1 cellular context compared by ENCODE assay signal in genomic region chr18:11981383-11981632, GRCh38.
TF ChIP-seq lines count a peak whose summit lies in the region.

Gene IMPA2 (plus strand): TSS chr18:11981507. CDS start chr18:11981670, 163 bp downstream.

TF ChIP-seq in HepG2, 621 proteins besides CTCF, POLR2A, EP300 and RAD21 (continued from another document):
- TF ChIP-seq, protein P1, sequence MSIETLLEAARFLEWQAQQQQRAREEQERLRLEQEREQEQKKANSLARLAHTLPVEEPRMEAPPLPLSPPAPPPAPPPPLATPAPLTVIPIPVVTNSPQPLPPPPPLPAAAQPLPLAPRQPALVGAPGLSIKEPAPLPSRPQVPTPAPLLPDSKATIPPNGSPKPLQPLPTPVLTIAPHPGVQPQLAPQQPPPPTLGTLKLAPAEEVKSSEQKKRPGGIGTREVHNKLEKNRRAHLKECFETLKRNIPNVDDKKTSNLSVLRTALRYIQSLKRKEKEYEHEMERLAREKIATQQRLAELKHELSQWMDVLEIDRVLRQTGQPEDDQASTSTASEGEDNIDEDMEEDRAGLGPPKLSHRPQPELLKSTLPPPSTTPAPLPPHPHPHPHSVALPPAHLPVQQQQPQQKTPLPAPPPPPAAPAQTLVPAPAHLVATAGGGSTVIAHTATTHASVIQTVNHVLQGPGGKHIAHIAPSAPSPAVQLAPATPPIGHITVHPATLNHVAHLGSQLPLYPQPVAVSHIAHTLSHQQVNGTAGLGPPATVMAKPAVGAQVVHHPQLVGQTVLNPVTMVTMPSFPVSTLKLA (IDR thresholded peaks at IDR 0.05): no peak
- no peak for TF ChIP-seq ZNF619 (CRISPR knock-in tag; IDR thresholded peaks at IDR 0.05)
- TF ChIP-seq ZNF563 (CRISPR knock-in tag; IDR thresholded peaks at IDR 0.05): peak; percentile 77
- no peak for TF ChIP-seq ZNF138 (CRISPR knock-in tag; IDR thresholded peaks at IDR 0.05; ENCODE audit: low read depth)
- TF ChIP-seq ARNT2 (CRISPR knock-in tag; IDR thresholded peaks at IDR 0.05; ENCODE audit: low read depth): peak; percentile 59; the same call in 1 of the 2 replicates
- TF ChIP-seq, protein P2, sequence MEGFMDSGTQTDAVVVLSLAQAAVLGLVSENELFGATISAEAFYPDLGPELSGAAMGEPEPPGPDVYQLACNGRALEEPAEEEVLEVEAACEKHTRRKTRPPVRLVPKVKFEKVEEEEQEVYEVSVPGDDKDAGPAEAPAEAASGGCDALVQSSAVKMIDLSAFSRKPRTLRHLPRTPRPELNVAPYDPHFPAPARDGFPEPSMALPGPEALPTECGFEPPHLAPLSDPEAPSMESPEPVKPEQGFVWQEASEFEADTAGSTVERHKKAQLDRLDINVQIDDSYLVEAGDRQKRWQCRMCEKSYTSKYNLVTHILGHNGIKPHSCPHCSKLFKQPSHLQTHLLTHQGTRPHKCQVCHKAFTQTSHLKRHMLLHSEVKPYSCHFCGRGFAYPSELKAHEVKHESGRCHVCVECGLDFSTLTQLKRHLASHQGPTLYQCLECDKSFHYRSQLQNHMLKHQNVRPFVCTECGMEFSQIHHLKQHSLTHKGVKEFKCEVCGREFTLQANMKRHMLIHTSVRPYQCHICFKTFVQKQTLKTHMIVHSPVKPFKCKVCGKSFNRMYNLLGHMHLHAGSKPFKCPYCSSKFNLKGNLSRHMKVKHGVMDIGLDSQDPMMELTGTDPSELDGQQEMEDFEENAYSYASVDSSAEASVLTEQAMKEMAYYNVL (CRISPR knock-in tag; IDR thresholded peaks at IDR 0.05; ENCODE audit: borderline replicate concordance): no peak
- TF ChIP-seq, protein P3, sequence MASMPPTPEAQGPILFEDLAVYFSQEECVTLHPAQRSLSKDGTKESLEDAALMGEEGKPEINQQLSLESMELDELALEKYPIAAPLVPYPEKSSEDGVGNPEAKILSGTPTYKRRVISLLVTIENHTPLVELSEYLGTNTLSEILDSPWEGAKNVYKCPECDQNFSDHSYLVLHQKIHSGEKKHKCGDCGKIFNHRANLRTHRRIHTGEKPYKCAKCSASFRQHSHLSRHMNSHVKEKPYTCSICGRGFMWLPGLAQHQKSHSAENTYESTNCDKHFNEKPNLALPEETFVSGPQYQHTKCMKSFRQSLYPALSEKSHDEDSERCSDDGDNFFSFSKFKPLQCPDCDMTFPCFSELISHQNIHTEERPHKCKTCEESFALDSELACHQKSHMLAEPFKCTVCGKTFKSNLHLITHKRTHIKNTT (CRISPR knock-in tag; IDR thresholded peaks at IDR 0.05): no peak
- TF ChIP-seq ZNF784 (CRISPR knock-in tag; IDR thresholded peaks at IDR 0.05; ENCODE audit: borderline replicate concordance): no peak
- TF ChIP-seq, protein P4, sequence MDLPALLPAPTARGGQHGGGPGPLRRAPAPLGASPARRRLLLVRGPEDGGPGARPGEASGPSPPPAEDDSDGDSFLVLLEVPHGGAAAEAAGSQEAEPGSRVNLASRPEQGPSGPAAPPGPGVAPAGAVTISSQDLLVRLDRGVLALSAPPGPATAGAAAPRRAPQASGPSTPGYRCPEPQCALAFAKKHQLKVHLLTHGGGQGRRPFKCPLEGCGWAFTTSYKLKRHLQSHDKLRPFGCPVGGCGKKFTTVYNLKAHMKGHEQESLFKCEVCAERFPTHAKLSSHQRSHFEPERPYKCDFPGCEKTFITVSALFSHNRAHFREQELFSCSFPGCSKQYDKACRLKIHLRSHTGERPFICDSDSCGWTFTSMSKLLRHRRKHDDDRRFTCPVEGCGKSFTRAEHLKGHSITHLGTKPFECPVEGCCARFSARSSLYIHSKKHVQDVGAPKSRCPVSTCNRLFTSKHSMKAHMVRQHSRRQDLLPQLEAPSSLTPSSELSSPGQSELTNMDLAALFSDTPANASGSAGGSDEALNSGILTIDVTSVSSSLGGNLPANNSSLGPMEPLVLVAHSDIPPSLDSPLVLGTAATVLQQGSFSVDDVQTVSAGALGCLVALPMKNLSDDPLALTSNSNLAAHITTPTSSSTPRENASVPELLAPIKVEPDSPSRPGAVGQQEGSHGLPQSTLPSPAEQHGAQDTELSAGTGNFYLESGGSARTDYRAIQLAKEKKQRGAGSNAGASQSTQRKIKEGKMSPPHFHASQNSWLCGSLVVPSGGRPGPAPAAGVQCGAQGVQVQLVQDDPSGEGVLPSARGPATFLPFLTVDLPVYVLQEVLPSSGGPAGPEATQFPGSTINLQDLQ (CRISPR knock-in tag; IDR thresholded peaks at IDR 0.05): peak; percentile 54
- TF ChIP-seq REL (CRISPR knock-in tag; conservative IDR thresholded peaks at IDR 0.05): peak; percentile 58; the same call in 1 of the 2 replicates
- no peak for TF ChIP-seq NR3C1 (CRISPR knock-in tag; IDR thresholded peaks at IDR 0.05)
- TF ChIP-seq TOPORS (CRISPR knock-in tag; IDR thresholded peaks at IDR 0.05): no peak
- TF ChIP-seq CAMTA2 (CRISPR knock-in tag; IDR thresholded peaks at IDR 0.05; ENCODE audit: borderline replicate concordance): no peak
- peak; percentile 60 for TF ChIP-seq POLR2AphosphoS5 (IDR thresholded peaks at IDR 0.05; ENCODE audit: low read depth, low read length)
- no peak for TF ChIP-seq CEBPB (IDR thresholded peaks at IDR 0.05; ENCODE audit: borderline replicate concordance, low read depth, low read length)
- TF ChIP-seq CBX2 (IDR thresholded peaks at IDR 0.05; ENCODE audit: low read depth, low read length): no peak
- TF ChIP-seq CBX2 (CRISPR knock-in tag; IDR thresholded peaks at IDR 0.05; ENCODE audit: low read depth): no peak
- peak; percentile 45; the same call in 1 of the 2 replicates for TF ChIP-seq ZNF547 (CRISPR knock-in tag; IDR thresholded peaks at IDR 0.05)
- 0 out of 2 replicates have a peak, but pooled peaks have one; percentile 76 for TF ChIP-seq EEA1 (CRISPR knock-in tag; IDR thresholded peaks at IDR 0.05; ENCODE audit: borderline replicate concordance)
- no peak for TF ChIP-seq DDIT3 (CRISPR knock-in tag; IDR thresholded peaks at IDR 0.05)
- TF ChIP-seq NONO (IDR thresholded peaks at IDR 0.05): no peak
- TF ChIP-seq NONO (CRISPR knock-in tag; conservative IDR thresholded peaks at IDR 0.05): peak; percentile 35; the same call in 1 of the 2 replicates
- peak; percentile 39; the same call in 1 of the 2 replicates for TF ChIP-seq MEIS2 (CRISPR knock-in tag; IDR thresholded peaks at IDR 0.05)
- no peak for TF ChIP-seq SMYD3 (CRISPR knock-in tag; IDR thresholded peaks at IDR 0.05)
- 0 out of 2 replicates have a peak, but pooled peaks have one; percentile 1 for TF ChIP-seq PHF8 (CRISPR knock-in tag; IDR thresholded peaks at IDR 0.05)
- TF ChIP-seq ZNF282 (IDR thresholded peaks at IDR 0.05; ENCODE audit: partially characterized antibody): no peak
- TF ChIP-seq, protein P5, sequence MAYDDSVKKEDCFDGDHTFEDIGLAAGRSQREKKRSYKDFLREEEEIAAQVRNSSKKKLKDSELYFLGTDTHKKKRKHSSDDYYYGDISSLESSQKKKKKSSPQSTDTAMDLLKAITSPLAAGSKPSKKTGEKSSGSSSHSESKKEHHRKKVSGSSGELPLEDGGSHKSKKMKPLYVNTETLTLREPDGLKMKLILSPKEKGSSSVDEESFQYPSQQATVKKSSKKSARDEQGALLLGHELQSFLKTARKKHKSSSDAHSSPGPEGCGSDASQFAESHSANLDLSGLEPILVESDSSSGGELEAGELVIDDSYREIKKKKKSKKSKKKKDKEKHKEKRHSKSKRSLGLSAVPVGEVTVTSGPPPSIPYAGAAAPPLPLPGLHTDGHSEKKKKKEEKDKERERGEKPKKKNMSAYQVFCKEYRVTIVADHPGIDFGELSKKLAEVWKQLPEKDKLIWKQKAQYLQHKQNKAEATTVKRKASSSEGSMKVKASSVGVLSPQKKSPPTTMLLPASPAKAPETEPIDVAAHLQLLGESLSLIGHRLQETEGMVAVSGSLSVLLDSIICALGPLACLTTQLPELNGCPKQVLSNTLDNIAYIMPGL (CRISPR knock-in tag; IDR thresholded peaks at IDR 0.05; ENCODE audit: borderline replicate concordance in 1 of 2, low read depth in 1 of 2): peak in 1 of 2 experiments; percentile 37; a peak in 1 of 4 replicates
- TF ChIP-seq PAWR (CRISPR knock-in tag; IDR thresholded peaks at IDR 0.05; ENCODE audit: borderline replicate concordance): no peak
